Comparison of ENCODE assay signal across 22 cellular contexts in genomic region chr3:169686874-169687273, GRCh38. TPM values are rescaled to one million over a fixed set of nuclear protein-coding genes. Genes with fewer than 3 reads are reported as not detected.
A peak's percentile ranks its signal among the peaks of the same experiment; 100 is the strongest.
DNase-seq lines count a peak whose midpoint lies in the region; ATAC-seq and TF ChIP-seq lines count a peak whose summit lies in the region.
"Had no signal": no experiment of that assay in that cellular context is flagged by ENCODE, and none has a peak within 500 bp of the region (broad histone marks: within the 10 kb centered on the region; RNA-seq: fewer than 3 reads in every experiment).

No MANE protein-coding gene starts in this region.

- no peaks in the 10 kb centered on the region for H3K36me3 ChIP-seq in left lung
- H3K36me3 ChIP-seq: BLaER1 had no signal

- no peak overlapping the region for H3K27ac ChIP-seq in left lung
- H3K27ac ChIP-seq: BLaER1 had no signal

- ATAC-seq in left lung (peak; percentile 12), HG03280 (IDR thresholded peaks at IDR 0.05; ENCODE audit: unreplicated experiment) (no peak)
- ATAC-seq: Panc1, SK-N-SH treated with all-trans-retinoic acid at 6 μM for 48 hours had no signal

- H3K9me3 ChIP-seq in left lung: no peaks in the 10 kb centered on the region
- H3K9me3 ChIP-seq: BLaER1, Caco-2 had no signal

- no peaks in the 10 kb centered on the region for H3K27me3 ChIP-seq in left lung
- H3K27me3 ChIP-seq: BLaER1 had no signal

- no peak overlapping the region for H3K4me3 ChIP-seq in left lung
- H3K4me3 ChIP-seq: BLaER1 had no signal

- H3K4me1 ChIP-seq in left lung: no peaks in the 10 kb centered on the region
- H3K4me1 ChIP-seq: BLaER1, Caco-2 had no signal

- DNase-seq in DMS53 (lab: John Stamatoyannopoulos, UW) (peak; percentile 80), HuH-7 (ENCODE audit: low spot score) (peak; percentile 65), NCI-H774 (lab: John Stamatoyannopoulos, UW) (peak; percentile 10), left lung (no peak), NOMO-1 treated with DMSO at 0.1 percent for 48 hours (lab: John Stamatoyannopoulos, UW; ENCODE audit: unreplicated experiment) (no peak), putamen (ENCODE audit: low spot score) (no peak)
- DNase-seq: Caco-2; CD4-positive, alpha-beta T cell; DMS 273 treated with DMSO at 0.1 percent for 48 hours; GDM1; GOT3; HCEC 1CT; MM.1S; NCI-H1048; NCI-H1417 treated with DMSO at 0.1 percent for 48 hours; NCI-H187 treated with DMSO at 0.1 percent for 48 hours; NCI-H226; NCI-H524 treated with DMSO at 0.1 percent for 48 hours had no signal

- no peak for TF ChIP-seq CTCF in left lung (IDR thresholded peaks at IDR 0.05)

- intact Hi-C loops in left lung (cut with DNase I): no loop called here

RNA-seq across cellular contexts. Expression of gene MECOM, which starts 23.4 kb away (rescaled TPM):
- 10 to 100 TPM; 65.1 to 95.7 TPM for total RNA-seq in left lung
- total RNA-seq: CD4-positive, alpha-beta T cell had no signal

Comparison
In these comparisons a context has a peak if more than half of its experiments do, and no peak if none do; other contexts are left out.
1. DNase-seq: peak in DMS53 (single experiment), HuH-7 (single experiment) and NCI-H774 (single experiment); none in left lung (0 of 2), NOMO-1 treated with DMSO at 0.1 percent for 48 hours (single experiment) and putamen (single experiment).